Comparison of ENCODE assay signal across 21 cellular contexts in the genomic region with DNA sequence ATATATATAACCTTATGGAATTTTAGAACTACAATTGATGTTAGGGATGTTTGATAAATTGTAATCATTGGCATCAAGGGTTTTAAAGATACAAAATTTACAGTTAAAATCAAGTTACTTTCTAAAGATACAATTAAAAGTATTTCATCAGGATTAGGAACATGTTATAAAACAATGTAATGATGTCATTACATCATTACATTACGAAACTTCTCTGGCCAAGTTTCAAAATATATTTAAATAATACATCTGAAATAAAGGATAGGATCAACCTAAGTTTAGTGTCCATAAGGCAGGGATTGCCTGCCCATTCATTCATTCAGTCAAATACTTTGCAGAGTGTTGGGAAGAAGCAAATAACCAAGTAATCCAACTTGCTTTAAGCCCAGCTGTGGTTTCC.
DNase-seq lines count a peak whose midpoint lies in the region; ATAC-seq and TF ChIP-seq lines count a peak whose summit lies in the region.
"Had no signal": no experiment of that assay in that cellular context is flagged by ENCODE, and none has a peak within 500 bp of the region (broad histone marks: within the 10 kb centered on the region; RNA-seq: fewer than 3 reads in every experiment).

No MANE protein-coding gene starts in this region.

- POLR2A ChIA-PET in MCF 10A (lab: Yijun Ruan, JAX) = interaction anchor here (0.6 kb wide), 1 partner anchor 72 kb away, joined by 3 read pairs; no protein-coding TSS in a partner anchor

- peaks cover 24% of the 10 kb centered on the region for H3K9me3 Mint-ChIP-seq in MCF 10A (ENCODE audit: unreplicated experiment)
- H3K9me3 Mint-ChIP-seq in activated T-cell treated with anti-CD3 and anti-CD28 coated beads, Interleukin-2, amount 50 U/mL, for 4 hours = peaks cover 17% of the 10 kb centered on the region

- peaks cover 7 to 15% of the 10 kb centered on the region in 2 donors for H3K9me3 ChIP-seq in breast epithelium
- H3K9me3 ChIP-seq: SJCRH30 had no signal

- CTCF ChIA-PET in MCF 10A (lab: Yijun Ruan, JAX) = no interaction called here

- no peaks in the 10 kb centered on the region for H3K4me1 ChIP-seq in breast epithelium
- H3K4me1 ChIP-seq: SJCRH30 had no signal

- H3K4me1 Mint-ChIP-seq in MCF 10A (ENCODE audit: insufficient read depth, unreplicated experiment) = peaks cover 6% of the 10 kb centered on the region
- H3K4me1 Mint-ChIP-seq in activated T-cell treated with anti-CD3 and anti-CD28 coated beads, Interleukin-2, amount 50 U/mL, for 4 hours (ENCODE audit: low read depth) = no peaks in the 10 kb centered on the region

- intact Hi-C loops in MCF 10A (cut with micrococcal nuclease) = no loop called here
- intact Hi-C loops in breast epithelium (cut with DNase I; ENCODE audit: low total_unique reads) = no loop called here

- BruUV-seq in MCF 10A (replicated peaks; lab: Mats Ljungman, UMichigan) = no TSS peak

- TF ChIP-seq CTCF in MCF 10A (IDR thresholded peaks at IDR 0.05; ENCODE audit: unreplicated experiment) = no peak
- no peak for TF ChIP-seq CTCF in breast epithelium (IDR thresholded peaks at IDR 0.05)
- no peak for TF ChIP-seq CTCF in choroid plexus epithelial cell (conservative IDR thresholded peaks at IDR 0.05; ENCODE audit: low read depth, low read length)
- no peak for TF ChIP-seq CTCF in fibroblast of villous mesenchyme (IDR thresholded peaks at IDR 0.05; ENCODE audit: insufficient read depth, low read depth, low read length)

- H3K36me3 ChIP-seq in breast epithelium = no peaks in the 10 kb centered on the region
- H3K36me3 ChIP-seq: SJCRH30 had no signal

- DNase-seq in MCF 10A (ENCODE audit: unreplicated experiment) = peak; percentile 48
- no peak for DNase-seq in breast epithelium (ENCODE audit: low spot score in 2 of 2)
- DNase-seq in choroid plexus epithelial cell (ENCODE audit: low read depth) = peak; percentile 28
- peak; percentile 16 for DNase-seq in fibroblast of villous mesenchyme (ENCODE audit: low read depth)
- no peak for DNase-seq in NCI-H2227 (lab: John Stamatoyannopoulos, UW; ENCODE audit: unreplicated experiment)
- no peak for DNase-seq in activated T-cell treated with anti-CD3 and anti-CD28 coated beads, Interleukin-2, amount 50 U/mL, for 4 hours
- DNase-seq in NCI-H1105 (lab: John Stamatoyannopoulos, UW) = no peak
- DNase-seq: Calu3, DND-41, NCI-H1092, NCI-H1436, NCI-H187, NCI-H2081 treated with DMSO at 0.1 percent for 48 hours, NCI-H2171, NCI-H524 treated with DMSO at 0.1 percent for 48 hours, NCI-H774, PC-3, SJCRH30 had no signal

- no peak overlapping the region for H3K27ac Mint-ChIP-seq in MCF 10A (ENCODE audit: low read depth, unreplicated experiment)

- H3K4me3 Mint-ChIP-seq in MCF 10A (ENCODE audit: unreplicated experiment) = no peak overlapping the region
- H3K4me3 Mint-ChIP-seq in activated T-cell treated with anti-CD3 and anti-CD28 coated beads, Interleukin-2, amount 50 U/mL, for 4 hours = no peak overlapping the region

- H3K4me3 ChIP-seq in breast epithelium (no peak overlapping the region), choroid plexus epithelial cell (ENCODE audit: low read depth, low read length) (no peak overlapping the region), fibroblast of villous mesenchyme (ENCODE audit: low read depth, low read length) (no peak overlapping the region)
- H3K4me3 ChIP-seq: SJCRH30 had no signal

- no peak overlapping the region for H3K27ac ChIP-seq in breast epithelium
- H3K27ac ChIP-seq: 22Rv1, SJCRH30 had no signal

- TF ChIP-seq POLR2A in breast epithelium (IDR thresholded peaks at IDR 0.05) = no peak

- no peaks in the 10 kb centered on the region for H3K27me3 Mint-ChIP-seq in MCF 10A (ENCODE audit: insufficient read depth, unreplicated experiment)
- H3K27me3 Mint-ChIP-seq in activated T-cell treated with anti-CD3 and anti-CD28 coated beads, Interleukin-2, amount 50 U/mL, for 4 hours (ENCODE audit: low read depth) = no peaks in the 10 kb centered on the region

- H3K36me3 Mint-ChIP-seq in MCF 10A (ENCODE audit: insufficient read depth, unreplicated experiment) = no peaks in the 10 kb centered on the region
- H3K36me3 Mint-ChIP-seq in activated T-cell treated with anti-CD3 and anti-CD28 coated beads, Interleukin-2, amount 50 U/mL, for 4 hours (ENCODE audit: insufficient read depth) = no peaks in the 10 kb centered on the region

- no peaks in the 10 kb centered on the region for H3K27me3 ChIP-seq in breast epithelium
- H3K27me3 ChIP-seq: SJCRH30 had no signal

- no peak for ATAC-seq in activated T-cell treated with anti-CD3 and anti-CD28 coated beads, Interleukin-2, amount 50 U/mL, for 4 hours
- ATAC-seq: HCT116, PC-3, Right ventricle myocardium inferior had no signal

Comparison
In these comparisons a context has a peak if more than half of its experiments do, and no peak if none do; other contexts are left out.
1. DNase-seq: peak in MCF 10A (single experiment), choroid plexus epithelial cell (single experiment) and fibroblast of villous mesenchyme (single experiment); none in breast epithelium (0 of 2), NCI-H2227 (single experiment), activated T-cell treated with anti-CD3 and anti-CD28 coated beads, Interleukin-2, amount 50 U/mL, for 4 hours (single experiment) and NCI-H1105 (single experiment).